Comparison of ENCODE assay signal across 16 cellular contexts in genomic region chr9:105535920-105536668, GRCh38. TPM values are rescaled to one million over a fixed set of nuclear protein-coding genes. Genes with fewer than 3 reads are reported as not detected.
DNase-seq lines count a peak whose midpoint lies in the region; ATAC-seq and TF ChIP-seq lines count a peak whose summit lies in the region.
"Had no signal": no experiment of that assay in that cellular context is flagged by ENCODE, and none has a peak within 500 bp of the region (broad histone marks: within the 10 kb centered on the region; RNA-seq: fewer than 3 reads in every experiment).

No MANE protein-coding gene starts in this region.

- DNase-seq in gastrocnemius medialis (no peak), NCI-H2227 treated with DMSO at 0.1 percent for 48 hours (lab: John Stamatoyannopoulos, UW) (no peak)
- no peak for DNase-seq in activated CD8-positive, alpha-beta memory T cell treated with anti-CD3 and anti-CD28 coated beads, Interleukin-2, amount 50 U/mL, for 4 hours
- DNase-seq: body of pancreas; mammary epithelial cell; NCI-H524 treated with DMSO at 0.1 percent for 48 hours; occipital lobe; Right ventricle myocardium superior; stimulated activated CD4-positive, alpha-beta T cell treated with anti-CD3 and anti-CD28 coated beads, Interleukin-12 subunit alpha, Interleukin-12 subunit beta, amount 100 ng/mL, for 4 hours had no signal

- H3K27me3 ChIP-seq in gastrocnemius medialis = no peaks in the 10 kb centered on the region
- H3K27me3 ChIP-seq: BLaER1 treated with 17β-estradiol and CSF1 and Interleukin-3, amounts not matched to agents 10 nM and 100 nM; body of pancreas had no signal

- TF ChIP-seq POLR2A in gastrocnemius medialis (IDR thresholded peaks at IDR 0.05) = no peak

- H3K27me3 Mint-ChIP-seq in activated T-helper 17 cell treated with anti-CD3 and anti-CD28 coated beads, Interleukin-2, amount 50 U/mL, for 72 hours = no peaks in the 10 kb centered on the region

- in situ Hi-C loops in gastrocnemius medialis (cut with MboI; ENCODE audit: low sequenced_read_pairs in 4 of 4) = no loop called here

- ATAC-seq in GM18511 (IDR thresholded peaks at IDR 0.05; ENCODE audit: unreplicated experiment) (peak; percentile 78), GM21360 (IDR thresholded peaks at IDR 0.05; ENCODE audit: unreplicated experiment) (peak; percentile 69), HG02973 (IDR thresholded peaks at IDR 0.05; ENCODE audit: unreplicated experiment) (peak; percentile 55), gastrocnemius medialis (no peak), GM18519 (IDR thresholded peaks at IDR 0.05; ENCODE audit: low FRiP score, unreplicated experiment) (no peak)
- peak; percentile 52 for ATAC-seq in activated T-helper 17 cell treated with anti-CD3 and anti-CD28 coated beads, Interleukin-2, amount 50 U/mL, for 72 hours (replicated peaks)
- ATAC-seq: body of pancreas had no signal

- no peaks in the 10 kb centered on the region for H3K36me3 Mint-ChIP-seq in activated T-helper 17 cell treated with anti-CD3 and anti-CD28 coated beads, Interleukin-2, amount 50 U/mL, for 72 hours (ENCODE audit: low read depth)

- no peaks in the 10 kb centered on the region for H3K9me3 Mint-ChIP-seq in activated T-helper 17 cell treated with anti-CD3 and anti-CD28 coated beads, Interleukin-2, amount 50 U/mL, for 72 hours

- H3K9me3 ChIP-seq in gastrocnemius medialis = no peaks in the 10 kb centered on the region
- H3K9me3 ChIP-seq: BLaER1 treated with 17β-estradiol and CSF1 and Interleukin-3, amounts not matched to agents 10 nM and 100 nM; body of pancreas had no signal

- H3K27ac ChIP-seq in gastrocnemius medialis = no peak overlapping the region
- H3K27ac ChIP-seq: BLaER1 treated with 17β-estradiol and CSF1 and Interleukin-3, amounts not matched to agents 10 nM and 100 nM; body of pancreas; VCaP had no signal

- no peak overlapping the region for H3K27ac Mint-ChIP-seq in activated T-helper 17 cell treated with anti-CD3 and anti-CD28 coated beads, Interleukin-2, amount 50 U/mL, for 72 hours

- TF ChIP-seq CTCF in gastrocnemius medialis (IDR thresholded peaks at IDR 0.05 in 4 of 5, conservative IDR thresholded peaks at IDR 0.05 in 1 of 5) = no peak

- intact Hi-C loops in gastrocnemius medialis (cut with DNase I; ENCODE audit: low total_unique reads) = no loop called here

- H3K4me3 ChIP-seq in gastrocnemius medialis = no peak overlapping the region
- H3K4me3 ChIP-seq: BLaER1 treated with 17β-estradiol and CSF1 and Interleukin-3, amounts not matched to agents 10 nM and 100 nM; body of pancreas had no signal

- no peaks in the 10 kb centered on the region for H3K4me1 ChIP-seq in gastrocnemius medialis
- H3K4me1 ChIP-seq: body of pancreas had no signal

- H3K4me3 Mint-ChIP-seq in activated T-helper 17 cell treated with anti-CD3 and anti-CD28 coated beads, Interleukin-2, amount 50 U/mL, for 72 hours = no peak overlapping the region

- H3K4me1 Mint-ChIP-seq in activated T-helper 17 cell treated with anti-CD3 and anti-CD28 coated beads, Interleukin-2, amount 50 U/mL, for 72 hours = peaks cover 5% of the 10 kb centered on the region

- peaks cover 0 to 13% of the 10 kb centered on the region in 2 donors for H3K36me3 ChIP-seq in gastrocnemius medialis

RNA-seq across cellular contexts. Expression of gene FKTN, which starts 21.8 kb away (rescaled TPM):
- 10 to 100 TPM in 1 of 2 donors, 1 to 10 TPM in 1; 5.5 to 12.2 TPM for total RNA-seq in activated T-helper 17 cell treated with anti-CD3 and anti-CD28 coated beads, Interleukin-2, amount 50 U/mL, for 72 hours
- 1 to 10 TPM; 3.2 to 7.7 (median 6.1) TPM for total RNA-seq in gastrocnemius medialis

Comparison
In these comparisons a context has a peak if more than half of its experiments do, and no peak if none do; other contexts are left out.
1. ATAC-seq: peak in GM18511 (single experiment), GM21360 (single experiment), HG02973 (single experiment) and activated T-helper 17 cell treated with anti-CD3 and anti-CD28 coated beads, Interleukin-2, amount 50 U/mL, for 72 hours (single experiment); none in gastrocnemius medialis (0 of 2) and GM18519 (single experiment).